1 cellular context compared by ENCODE assay signal in the genomic region with DNA sequence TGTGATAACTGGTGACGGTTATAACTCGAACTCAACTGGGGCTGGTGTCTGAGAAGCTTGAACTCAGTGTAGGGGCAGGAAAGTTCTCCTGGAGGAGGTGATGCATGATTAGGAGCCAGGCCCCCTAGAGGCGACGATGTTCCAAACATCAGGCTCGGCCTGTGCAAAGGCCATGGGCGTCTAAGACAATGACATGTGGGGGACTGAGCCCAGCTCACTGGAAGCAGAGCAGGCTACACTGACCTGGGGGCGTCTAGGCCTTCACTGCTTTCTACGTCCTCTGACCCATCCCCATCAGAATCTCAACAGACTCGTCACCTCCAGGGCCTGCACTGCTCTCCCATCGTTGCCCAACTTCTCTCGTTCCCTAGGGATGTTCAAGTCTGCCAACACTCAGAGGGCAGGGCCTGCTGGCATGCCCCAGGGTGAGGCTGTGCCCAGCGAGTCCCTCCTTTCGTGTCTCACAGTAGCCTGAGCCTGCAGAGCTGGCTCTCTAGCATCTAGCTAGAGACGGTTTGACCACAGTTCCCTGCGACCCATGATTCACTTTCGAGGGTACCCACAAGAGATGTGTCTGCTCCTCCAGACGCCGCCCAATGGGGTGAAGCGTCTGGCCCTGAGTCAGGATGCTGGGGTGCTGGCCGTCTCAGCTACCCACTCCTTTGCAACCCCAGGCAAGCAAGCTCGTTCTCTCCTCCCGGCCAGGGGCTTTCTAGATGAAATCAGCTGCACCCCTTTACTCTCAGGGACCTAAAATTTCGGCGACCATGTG.
TF ChIP-seq lines count a peak whose summit lies in the region.

No MANE protein-coding gene starts in this region.

TF ChIP-seq in K562, 482 proteins besides CTCF, POLR2A, EP300 and RAD21 (continued from another document):
- TF ChIP-seq MAFF (IDR thresholded peaks at IDR 0.05; ENCODE audit: low read length), result no peak
- no peak for TF ChIP-seq ZNF696 (CRISPR knock-in tag; conservative IDR thresholded peaks at IDR 0.05)
- TF ChIP-seq, protein P1, sequence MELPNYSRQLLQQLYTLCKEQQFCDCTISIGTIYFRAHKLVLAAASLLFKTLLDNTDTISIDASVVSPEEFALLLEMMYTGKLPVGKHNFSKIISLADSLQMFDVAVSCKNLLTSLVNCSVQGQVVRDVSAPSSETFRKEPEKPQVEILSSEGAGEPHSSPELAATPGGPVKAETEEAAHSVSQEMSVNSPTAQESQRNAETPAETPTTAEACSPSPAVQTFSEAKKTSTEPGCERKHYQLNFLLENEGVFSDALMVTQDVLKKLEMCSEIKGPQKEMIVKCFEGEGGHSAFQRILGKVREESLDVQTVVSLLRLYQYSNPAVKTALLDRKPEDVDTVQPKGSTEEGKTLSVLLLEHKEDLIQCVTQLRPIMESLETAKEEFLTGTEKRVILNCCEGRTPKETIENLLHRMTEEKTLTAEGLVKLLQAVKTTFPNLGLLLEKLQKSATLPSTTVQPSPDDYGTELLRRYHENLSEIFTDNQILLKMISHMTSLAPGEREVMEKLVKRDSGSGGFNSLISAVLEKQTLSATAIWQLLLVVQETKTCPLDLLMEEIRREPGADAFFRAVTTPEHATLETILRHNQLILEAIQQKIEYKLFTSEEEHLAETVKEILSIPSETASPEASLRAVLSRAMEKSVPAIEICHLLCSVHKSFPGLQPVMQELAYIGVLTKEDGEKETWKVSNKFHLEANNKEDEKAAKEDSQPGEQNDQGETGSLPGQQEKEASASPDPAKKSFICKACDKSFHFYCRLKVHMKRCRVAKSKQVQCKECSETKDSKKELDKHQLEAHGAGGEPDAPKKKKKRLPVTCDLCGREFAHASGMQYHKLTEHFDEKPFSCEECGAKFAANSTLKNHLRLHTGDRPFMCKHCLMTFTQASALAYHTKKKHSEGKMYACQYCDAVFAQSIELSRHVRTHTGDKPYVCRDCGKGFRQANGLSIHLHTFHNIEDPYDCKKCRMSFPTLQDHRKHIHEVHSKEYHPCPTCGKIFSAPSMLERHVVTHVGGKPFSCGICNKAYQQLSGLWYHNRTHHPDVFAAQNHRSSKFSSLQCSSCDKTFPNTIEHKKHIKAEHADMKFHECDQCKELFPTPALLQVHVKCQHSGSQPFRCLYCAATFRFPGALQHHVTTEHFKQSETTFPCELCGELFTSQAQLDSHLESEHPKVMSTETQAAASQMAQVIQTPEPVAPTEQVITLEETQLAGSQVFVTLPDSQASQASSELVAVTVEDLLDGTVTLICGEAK (IDR thresholded peaks at IDR 0.05), result 0 out of 2 replicates have a peak, but pooled peaks have one; percentile 17
- TF ChIP-seq, protein P1 (CRISPR knock-in tag; IDR thresholded peaks at IDR 0.05), result no peak
- peak; percentile 39; the same call in 1 of the 2 replicates for TF ChIP-seq BCOR (IDR thresholded peaks at IDR 0.05)
- TF ChIP-seq ZSCAN32 (CRISPR knock-in tag; IDR thresholded peaks at IDR 0.05), result 0 out of 2 replicates have a peak, but pooled peaks have one; percentile 31
- no peak for TF ChIP-seq ZNF274 (IDR thresholded peaks at IDR 0.05; ENCODE audit: borderline replicate concordance, low read depth, low read length)
- TF ChIP-seq ZNF253 (CRISPR knock-in tag; conservative IDR thresholded peaks at IDR 0.05), result no peak
- TF ChIP-seq THAP12 (CRISPR knock-in tag; IDR thresholded peaks at IDR 0.05), result no peak
- no peak for TF ChIP-seq TCF7 (IDR thresholded peaks at IDR 0.05; ENCODE audit: borderline replicate concordance)
- TF ChIP-seq MBD2 (IDR thresholded peaks at IDR 0.05; ENCODE audit: borderline replicate concordance, low read depth), result no peak
- TF ChIP-seq MAZ (CRISPR knock-in tag; conservative IDR thresholded peaks at IDR 0.05 in 1 of 2, IDR thresholded peaks at IDR 0.05 in 1 of 2), result 0 out of 4 replicates have a peak, but pooled peaks of 1 of the 2 experiments have one; percentile 9
- TF ChIP-seq EP400 (IDR thresholded peaks at IDR 0.05), result no peak
- no peak for TF ChIP-seq ZNF121 (CRISPR knock-in tag; conservative IDR thresholded peaks at IDR 0.05)
- TF ChIP-seq ZBTB9 (CRISPR knock-in tag; IDR thresholded peaks at IDR 0.05), result no peak
- no peak for TF ChIP-seq SMAD3 (CRISPR knock-in tag; conservative IDR thresholded peaks at IDR 0.05)
- TF ChIP-seq CREBBP (IDR thresholded peaks at IDR 0.05; ENCODE audit: low read depth, low read length), result no peak
